ENCODE assay signal across 8 cellular contexts in genomic region chr20:17972121-17972520, GRCh38. TPM values are rescaled to one million over a fixed set of nuclear protein-coding genes. Genes with fewer than 3 reads are reported as not detected.
DNase-seq lines count a peak whose midpoint lies in the region; ATAC-seq and TF ChIP-seq lines count a peak whose summit lies in the region.

No MANE protein-coding gene starts in this region.

- H3K27me3 ChIP-seq in hepatocyte (no peaks in the 10 kb centered on the region), thoracic aorta (replicated peaks; ENCODE audit: insufficient read depth) (no peaks in the 10 kb centered on the region)

- H3K4me1 Mint-ChIP-seq in activated T-cell treated with anti-CD3 and anti-CD28 coated beads, Interleukin-2, amount 50 U/mL, for 4 hours (ENCODE audit: low read depth), result peaks cover 47% of the 10 kb centered on the region
- H3K4me1 Mint-ChIP-seq in activated B cell treated with CpG ODN at 0.5 μM for 24 hours, result peaks cover 58% of the 10 kb centered on the region

- H3K27ac Mint-ChIP-seq in activated B cell treated with CpG ODN at 0.5 μM for 24 hours, result peak overlapping the region; percentile 97

- POLR2A ChIA-PET in activated B cell treated with CpG ODN at 0.5 μM for 24 hours (lab: Charles Lee), result interaction anchor here (0.9 to 1.8 kb wide), 2 partner anchors 16 to 290 kb away, joined by 3 to 6 read pairs; partner anchors contain the start of gene RRBP1

- 73% methylated on average over 2 of the region's 2 CpGs for WGBS in hepatocyte (ENCODE audit: low lambda C conversion rate, missing lambda C conversion rate)

- peak overlapping the region; percentile 86 for H3K4me2 ChIP-seq in hepatocyte

- H3K9me3 ChIP-seq in hepatocyte (ENCODE audit: low read depth), result no peaks in the 10 kb centered on the region
- no peaks in the 10 kb centered on the region for H3K9me3 ChIP-seq in thoracic aorta

- H3K4me3 Mint-ChIP-seq in activated T-cell treated with anti-CD3 and anti-CD28 coated beads, Interleukin-2, amount 50 U/mL, for 4 hours, result peak overlapping the region; percentile 95
- peak overlapping the region; percentile 97 for H3K4me3 Mint-ChIP-seq in activated B cell treated with CpG ODN at 0.5 μM for 24 hours

- H2AFZ ChIP-seq in hepatocyte, result no peak overlapping the region

- intact Hi-C loops in activated B cell treated with CpG ODN at 0.5 μM for 24 hours (cut with micrococcal nuclease), result no loop called here

- H3K4me1 ChIP-seq in hepatocyte (ENCODE audit: insufficient read depth), result peaks cover 27% of the 10 kb centered on the region
- peaks cover 42 to 50% of the 10 kb centered on the region in 2 donors for H3K4me1 ChIP-seq in thoracic aorta (ENCODE audit: control insufficient read depth in 1 of 2, low read depth in 2 of 2)

- no peaks in the 10 kb centered on the region for H3K27me3 Mint-ChIP-seq in activated T-cell treated with anti-CD3 and anti-CD28 coated beads, Interleukin-2, amount 50 U/mL, for 4 hours (ENCODE audit: low read depth)
- no peaks in the 10 kb centered on the region for H3K27me3 Mint-ChIP-seq in activated B cell treated with CpG ODN at 0.5 μM for 24 hours

- peaks cover 72% of the 10 kb centered on the region for H3K79me2 ChIP-seq in hepatocyte

- no peak for DNase-seq in activated T-cell treated with anti-CD3 and anti-CD28 coated beads, Interleukin-2, amount 50 U/mL, for 4 hours
- DNase-seq in activated T-cell treated with anti-CD3 and anti-CD28 coated beads for 4 hours (no peak), activated B cell treated with CpG ODN at 0.5 μM for 24 hours (no peak), hepatocyte (ENCODE audit: low spot score) (no peak), thoracic aorta (ENCODE audit: low spot score) (no peak), HCEC 1CT (no peak), putamen (ENCODE audit: low spot score) (no peak)
- DNase-seq in NK-92 treated with Interleukin-12 subunit alpha and Interleukin-12 subunit beta, amount 100 ng/mL, for 24 hours (lab: John Stamatoyannopoulos, UW), result no peak

- H3K27ac ChIP-seq in hepatocyte, result peak overlapping the region; percentile 98
- H3K27ac ChIP-seq in thoracic aorta, result peak overlapping the region; percentile 95 to 96

- no peak for ATAC-seq in activated T-cell treated with anti-CD3 and anti-CD28 coated beads, Interleukin-2, amount 50 U/mL, for 4 hours
- ATAC-seq in activated B cell treated with CpG ODN at 0.5 μM for 24 hours (ENCODE audit: low read depth) (no peak), thoracic aorta (ENCODE audit: insufficient number of reproducible peaks, low FRiP score, low read depth) (no peak)

- peaks cover 17% of the 10 kb centered on the region for H3K36me3 Mint-ChIP-seq in activated T-cell treated with anti-CD3 and anti-CD28 coated beads, Interleukin-2, amount 50 U/mL, for 4 hours (ENCODE audit: insufficient read depth)
- H3K36me3 Mint-ChIP-seq in activated B cell treated with CpG ODN at 0.5 μM for 24 hours (ENCODE audit: low read depth), result peaks cover 49% of the 10 kb centered on the region

- H3K4me3 ChIP-seq in hepatocyte, result peak overlapping the region; percentile 31
- H3K4me3 ChIP-seq in thoracic aorta, result peak overlapping the region; percentile 97

- H3K36me3 ChIP-seq in hepatocyte (replicated peaks; ENCODE audit: insufficient read depth, low read depth) (no peaks in the 10 kb centered on the region), thoracic aorta (no peaks in the 10 kb centered on the region)

- CTCF ChIA-PET in activated B cell treated with CpG ODN at 0.5 μM for 24 hours (lab: Charles Lee), result interaction anchor here (0.6 kb wide), 1 partner anchor 70 kb away, joined by 4 read pairs; no protein-coding TSS in a partner anchor

- no peaks in the 10 kb centered on the region for H3K9me3 Mint-ChIP-seq in activated T-cell treated with anti-CD3 and anti-CD28 coated beads, Interleukin-2, amount 50 U/mL, for 4 hours
- H3K9me3 Mint-ChIP-seq in activated B cell treated with CpG ODN at 0.5 μM for 24 hours, result no peaks in the 10 kb centered on the region

- H3K9me2 ChIP-seq in hepatocyte (replicated peaks; ENCODE audit: insufficient read depth), result no peaks in the 10 kb centered on the region

- H4K20me1 ChIP-seq in hepatocyte (ENCODE audit: insufficient read depth, poor library complexity, severe bottlenecking), result peaks cover 2% of the 10 kb centered on the region

- TF ChIP-seq CTCF in activated B cell treated with CpG ODN at 0.5 μM for 24 hours (IDR thresholded peaks at IDR 0.05) (no peak), hepatocyte (IDR thresholded peaks at IDR 0.05; ENCODE audit: poor library complexity) (no peak), thoracic aorta (IDR thresholded peaks at IDR 0.05) (no peak)

RNA-seq across cellular contexts. Expression of gene MGME1, which starts 3.3 kb away (rescaled TPM):
- total RNA-seq in activated T-cell treated with anti-CD3 and anti-CD28 coated beads, Interleukin-2, amount 50 U/mL, for 4 hours, result 10 to 100 TPM; 14.4 to 16.6 (median 16.2) TPM
- 19.0 TPM in 2 replicates for total RNA-seq in activated B cell treated with CpG ODN at 0.5 μM for 24 hours
- total RNA-seq in hepatocyte, result 12.7 and 15.7 TPM in 2 replicates
- 17.9 and 18.3 TPM in 2 replicates for polyA plus RNA-seq in hepatocyte
- 1 to 10 TPM; 7.4 to 8.8 TPM for total RNA-seq in thoracic aorta

RNA-seq across cellular contexts. Expression of gene SNX5, which starts 3.5 kb away (rescaled TPM):
- 100 to 1,000 TPM; 148 to 177 (median 168) TPM for total RNA-seq in activated T-cell treated with anti-CD3 and anti-CD28 coated beads, Interleukin-2, amount 50 U/mL, for 4 hours
- total RNA-seq in activated B cell treated with CpG ODN at 0.5 μM for 24 hours (125 and 139 TPM in 2 replicates), hepatocyte (154 and 190 TPM in 2 replicates), thoracic aorta (100 to 1,000 TPM in 1 of 2 donors, 10 to 100 TPM in 1; 63.0 to 112 TPM)
- 74.9 and 76.0 TPM in 2 replicates for polyA plus RNA-seq in hepatocyte
